In genomic region chr2:64538764-64539433, GRCh38 we compare ENCODE assay signal across 14 cellular contexts. TPM values are rescaled to one million over a fixed set of nuclear protein-coding genes. Genes with fewer than 3 reads are reported as not detected.
DNase-seq lines count a peak whose midpoint lies in the region; ATAC-seq lines count a peak whose summit lies in the region.
"Had no signal": no experiment of that assay in that cellular context is flagged by ENCODE, and none has a peak within 500 bp of the region (broad histone marks: within the 10 kb centered on the region; RNA-seq: fewer than 3 reads in every experiment).

No MANE protein-coding gene starts in this region.

- no peaks in the 10 kb centered on the region for H3K27me3 ChIP-seq in adipocyte (replicated peaks; ENCODE audit: control insufficient read depth, insufficient read depth, low read length)
- H3K27me3 ChIP-seq: esophagus muscularis mucosa had no signal

- POLR2A ChIA-PET in naive thymus-derived CD8-positive, alpha-beta T cell (lab: Charles Lee), result no interaction called here

- peaks cover 0 to 8% (median 2%) of the 10 kb centered on the region in 3 donors for H3K36me3 Mint-ChIP-seq in naive thymus-derived CD8-positive, alpha-beta T cell

- no peaks in the 10 kb centered on the region for H3K27me3 Mint-ChIP-seq in naive thymus-derived CD8-positive, alpha-beta T cell
- H3K27me3 Mint-ChIP-seq: B cell had no signal

- no peaks in the 10 kb centered on the region for H3K9me3 Mint-ChIP-seq in naive thymus-derived CD8-positive, alpha-beta T cell
- H3K9me3 Mint-ChIP-seq: nephron progenitor cell had no signal

- no peak overlapping the region for H3K4me3 Mint-ChIP-seq in naive thymus-derived CD8-positive, alpha-beta T cell
- H3K4me3 Mint-ChIP-seq: nephron progenitor cell had no signal

- H3K9me3 ChIP-seq in adipocyte (ENCODE audit: control insufficient read depth, low read length), result no peaks in the 10 kb centered on the region
- H3K9me3 ChIP-seq: esophagus muscularis mucosa had no signal

- H3K4me3 ChIP-seq in adipocyte (ENCODE audit: low read length), result no peak overlapping the region
- H3K4me3 ChIP-seq: esophagus muscularis mucosa, SK-N-MC had no signal

- peak; percentile 57 for ATAC-seq in GM19025 (IDR thresholded peaks at IDR 0.05; ENCODE audit: low read depth, unreplicated experiment)
- peak; percentile 42 for ATAC-seq in HG02763 (IDR thresholded peaks at IDR 0.05; ENCODE audit: unreplicated experiment)
- no peak for ATAC-seq in naive thymus-derived CD8-positive, alpha-beta T cell

- DNase-seq in EH (ENCODE audit: low read depth) (peak; percentile 18), adipocyte (ENCODE audit: low read depth) (peak; percentile 36), NCI-H2171 treated with DMSO at 0.1 percent for 48 hours (lab: John Stamatoyannopoulos, UW) (no peak), NCI-H82 treated with DMSO at 0.1 percent for 48 hours (lab: John Stamatoyannopoulos, UW; ENCODE audit: unreplicated experiment) (no peak)
- no peak for DNase-seq in naive thymus-derived CD8-positive, alpha-beta T cell
- DNase-seq in activated effector memory CD4-positive, alpha-beta T cell treated with Interleukin-2 at 50 U/mL for 16 hours, result no peak
- DNase-seq: NCI-H82; nephron progenitor cell; stimulated activated CD4-positive, alpha-beta T cell treated with anti-CD3 and anti-CD28 coated beads, Interleukin-12 subunit alpha, Interleukin-12 subunit beta, amount 100 ng/mL, for 4 hours had no signal

- peaks cover 34 to 76% (median 64%) of the 10 kb centered on the region in 4 donors for H3K4me1 Mint-ChIP-seq in naive thymus-derived CD8-positive, alpha-beta T cell

- no peaks in the 10 kb centered on the region for H3K36me3 ChIP-seq in adipocyte (ENCODE audit: control insufficient read depth, insufficient read depth, low read length, severe bottlenecking)
- H3K36me3 ChIP-seq: esophagus muscularis mucosa had no signal

- H3K27ac Mint-ChIP-seq in naive thymus-derived CD8-positive, alpha-beta T cell, result peak overlapping the region in 1 of 10 donors; percentile 66
- H3K27ac Mint-ChIP-seq: B cell, nephron progenitor cell had no signal

- no peak overlapping the region for H3K9ac ChIP-seq in adipocyte (ENCODE audit: low read length)

- H3K4me1 ChIP-seq in adipocyte (ENCODE audit: control insufficient read depth, insufficient read depth, low read length), result peaks cover 20% of the 10 kb centered on the region

RNA-seq across cellular contexts. Expression of gene AFTPH, which starts 14.8 kb away (rescaled TPM):
- total RNA-seq in naive thymus-derived CD8-positive, alpha-beta T cell, result 10 to 100 TPM; 49.5 to 51.6 TPM
- polyA plus RNA-seq in naive thymus-derived CD8-positive, alpha-beta T cell, result 10 to 100 TPM; 20.9 to 23.6 (median 22.5) TPM

Comparison
In these comparisons a context has a peak if more than half of its experiments do, and no peak if none do; other contexts are left out.
1. DNase-seq: peak in EH (single experiment) and adipocyte (single experiment); none in naive thymus-derived CD8-positive, alpha-beta T cell (0 of 10), NCI-H2171 treated with DMSO at 0.1 percent for 48 hours (single experiment), NCI-H82 treated with DMSO at 0.1 percent for 48 hours (single experiment) and activated effector memory CD4-positive, alpha-beta T cell treated with Interleukin-2 at 50 U/mL for 16 hours (single experiment).
2. ATAC-seq: peak in GM19025 (single experiment) and HG02763 (single experiment); none in naive thymus-derived CD8-positive, alpha-beta T cell (0 of 2).